Comparison of ENCODE assay signal across 1 cellular context in genomic region chr15:25234831-25235230, GRCh38.
TF ChIP-seq lines count a peak whose summit lies in the region.

No MANE protein-coding gene starts in this region.

TF ChIP-seq in IMR-90, 13 proteins besides CTCF, POLR2A, EP300 and RAD21:
- TF ChIP-seq CHD1 (IDR thresholded peaks at IDR 0.05; ENCODE audit: low read depth, low read length) (no peak), BHLHE40 (IDR thresholded peaks at IDR 0.05; ENCODE audit: low read depth, low read length) (no peak), ELK1 (IDR thresholded peaks at IDR 0.05; ENCODE audit: borderline replicate concordance, low read depth, low read length) (no peak), USF2 (IDR thresholded peaks at IDR 0.05; ENCODE audit: low read depth, low read length) (no peak), SMC3 (IDR thresholded peaks at IDR 0.05; ENCODE audit: low read depth, low read length) (no peak), FOS (IDR thresholded peaks at IDR 0.05; ENCODE audit: low read depth, low read length) (no peak), RFX5 (IDR thresholded peaks at IDR 0.05; ENCODE audit: low read depth, low read length) (no peak), NFE2L2 (IDR thresholded peaks at IDR 0.05; ENCODE audit: low read depth, low read length) (no peak), MAZ (IDR thresholded peaks at IDR 0.05; ENCODE audit: borderline replicate concordance, low read depth, low read length) (no peak), RCOR1 (IDR thresholded peaks at IDR 0.05; ENCODE audit: insufficient replicate concordance, low read length) (no peak), MXI1 (IDR thresholded peaks at IDR 0.05; ENCODE audit: borderline replicate concordance, low read depth, low read length) (no peak), MAFK (IDR thresholded peaks at IDR 0.05; ENCODE audit: low read depth, low read length) (no peak), CEBPB (IDR thresholded peaks at IDR 0.05; ENCODE audit: low read depth, low read length) (no peak)
